Comparison of ENCODE assay signal across 23 cellular contexts in the genomic region with DNA sequence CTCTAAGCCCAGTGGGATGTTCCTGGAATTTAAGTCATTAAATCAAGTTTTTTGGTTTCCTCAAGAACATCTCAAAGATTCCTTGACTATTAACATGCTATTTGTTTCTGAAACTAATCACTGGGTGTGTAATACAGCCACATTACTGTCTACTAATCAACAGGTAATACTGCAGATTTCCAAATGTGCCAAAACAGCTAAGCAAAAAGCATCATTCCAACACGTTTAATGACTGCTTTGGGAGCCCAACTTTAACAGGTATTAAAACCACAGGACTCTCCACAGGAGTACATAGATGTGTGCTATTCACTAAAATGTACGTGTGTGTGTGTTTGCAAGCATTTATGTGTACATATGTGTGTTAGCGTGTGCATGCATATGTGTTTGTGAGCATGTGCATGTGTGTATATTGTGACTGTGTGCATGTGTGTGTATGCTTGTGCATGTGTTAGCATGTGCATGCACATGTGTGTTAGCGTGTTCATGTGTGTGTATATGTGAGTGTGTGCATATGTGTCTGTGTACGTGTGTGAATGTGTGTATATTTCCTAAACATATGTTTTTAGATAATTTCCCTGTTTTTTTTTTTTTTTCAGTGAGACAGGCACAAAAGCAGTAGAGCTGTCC.
A peak's percentile ranks its signal among the peaks of the same experiment; 100 is the strongest.
DNase-seq lines count a peak whose midpoint lies in the region; ATAC-seq, FAIRE-seq and TF ChIP-seq lines count a peak whose summit lies in the region.
"Had no signal": no experiment of that assay in that cellular context is flagged by ENCODE, and none has a peak within 500 bp of the region (broad histone marks: within the 10 kb centered on the region; RNA-seq: fewer than 3 reads in every experiment).

No MANE protein-coding gene starts in this region.

- peak overlapping the region; percentile 38 for H2BK20ac ChIP-seq in H1 (ENCODE audit: low read length)

- no peak overlapping the region for H3K4me3 Mint-ChIP-seq in activated T-cell treated with anti-CD3 and anti-CD28 coated beads, Interleukin-2, amount 50 U/mL, for 4 hours
- H3K4me3 Mint-ChIP-seq: CD4-positive, CD25-positive, alpha-beta regulatory T cell had no signal

- H4K8ac ChIP-seq in H1 (ENCODE audit: extremely low read depth, insufficient read depth, low read length), result no peak overlapping the region

- H3K36me3 ChIP-seq in H1 (ENCODE audit: control insufficient read depth in 2 of 4, insufficient read depth in 4 of 4, low read length in 3 of 4) (peaks cover 0 to 15% (median 3%) of the 10 kb centered on the region in 4 experiments; a peak in 4 of 8 replicates), neutrophil (no peaks in the 10 kb centered on the region), prostate gland (no peaks in the 10 kb centered on the region)
- H3K36me3 ChIP-seq: MG63, SJSA1 had no signal

- 25% methylated on average over 5 of the region's 5 CpGs for WGBS in A549 (ENCODE audit: missing lambda C conversion rate)
- 84% methylated on average over 5 of the region's 5 CpGs; no CpG with 5 or more reads in 1 of the 2 experiments for WGBS in H1 (ENCODE audit: extremely low coverage in 1 of 2, insufficient coverage in 1 of 2, insufficient read length in 1 of 2, insufficient replicate concordance in 2 of 2, low coverage in 1 of 2, low lambda C conversion rate in 2 of 2, missing lambda C conversion rate in 1 of 2), 2 experiments
- 79% methylated on average over 5 of the region's 5 CpGs for whole genome bisulfite sequencing in prostate gland

- peak overlapping the region; percentile 98 for H2AK5ac ChIP-seq in H1 (ENCODE audit: low read depth, low read length)

- DNase-seq in A549 (ENCODE audit: low read depth in 1 of 2, low spot score in 1 of 2), result no peak
- DNase-seq in HTR-8/SVneo (ENCODE audit: insufficient read length, low spot score), result no peak
- DNase-seq in H1 (ENCODE audit: low read depth in 1 of 2, low spot score in 2 of 2), result no peak
- no peak for DNase-seq in KBM-7
- no peak for DNase-seq in cortex of kidney (lab: John Stamatoyannopoulos, UW)
- DNase-seq in activated T-cell treated with anti-CD3 and anti-CD28 coated beads, Interleukin-2, amount 50 U/mL, for 4 hours, result no peak
- no peak for DNase-seq in prostate gland (ENCODE audit: low spot score)
- DNase-seq: 8988T; CD4-positive, CD25-positive, alpha-beta regulatory T cell; COR-L47; GOT3; HCEC 1CT; KG1; MG63; NCI-H2029; NCI-H446 treated with DMSO at 0.1 percent for 48 hours; NCI-H526; PC-9; RPMI8226 had no signal

- no peak overlapping the region for H3K14ac ChIP-seq in H1 (ENCODE audit: insufficient read length)

- peak overlapping the region; percentile 87 for H3K4ac ChIP-seq in H1 (replicated peaks; ENCODE audit: insufficient read length, low read depth, low read length)

- no peaks in the 10 kb centered on the region for H3K9me3 Mint-ChIP-seq in activated T-cell treated with anti-CD3 and anti-CD28 coated beads, Interleukin-2, amount 50 U/mL, for 4 hours

- peak overlapping the region; percentile 94; the same call in 1 of the 2 replicates for H2BK12ac ChIP-seq in H1 (ENCODE audit: low read depth, low read length)

- in situ Hi-C loops in KBM-7 (cut with MboI; ENCODE audit: low pct_unique_long_range_greater_than_20kb, low sequenced_read_pairs), result no loop called here

- H2BK120ac ChIP-seq in H1 (replicated peaks; ENCODE audit: low read depth, low read length), result peak overlapping the region; percentile 60

- H3K9me3 ChIP-seq in A549, result no peaks in the 10 kb centered on the region
- no peaks in the 10 kb centered on the region; a peak in 1 of 4 replicates for H3K9me3 ChIP-seq in H1 (ENCODE audit: insufficient read depth in 2 of 2, low read depth in 1 of 2, low read length in 1 of 2)
- no peaks in the 10 kb centered on the region for H3K9me3 ChIP-seq in neutrophil
- no peaks in the 10 kb centered on the region for H3K9me3 ChIP-seq in prostate gland
- H3K9me3 ChIP-seq: BLaER1, MG63, SJSA1 had no signal

- H3K27me3 Mint-ChIP-seq in activated T-cell treated with anti-CD3 and anti-CD28 coated beads, Interleukin-2, amount 50 U/mL, for 4 hours (ENCODE audit: low read depth), result no peaks in the 10 kb centered on the region

- H3K79me1 ChIP-seq in H1 (ENCODE audit: low read depth, low read length), result peaks cover 14% of the 10 kb centered on the region

- intact Hi-C loops in prostate gland (cut with DNase I), result no loop called here

- no peaks in the 10 kb centered on the region for H3K36me3 Mint-ChIP-seq in activated T-cell treated with anti-CD3 and anti-CD28 coated beads, Interleukin-2, amount 50 U/mL, for 4 hours (ENCODE audit: insufficient read depth)
- H3K36me3 Mint-ChIP-seq: CD4-positive, CD25-positive, alpha-beta regulatory T cell had no signal

- FAIRE-seq in A549 (lab: Jason Lieb, UNC), result peak; percentile 32
- FAIRE-seq in HTR-8/SVneo (lab: Jason Lieb, UNC), result peak; percentile 93
- FAIRE-seq in H1 (lab: Jason Lieb, UNC), result no peak

- H3K9ac ChIP-seq in H1 (replicated peaks in 1 of 4; ENCODE audit: extremely low read depth in 1 of 4, low read depth in 3 of 4, low read length in 3 of 4), result no peak overlapping the region
- H3K9ac ChIP-seq: BLaER1 had no signal

- TF ChIP-seq POLR2A in A549 (IDR thresholded peaks at IDR 0.05; ENCODE audit: low read length) (no peak), H1 (IDR thresholded peaks at IDR 0.05; ENCODE audit: control extremely low read depth in 1 of 2, low read depth in 2 of 2, low read length in 2 of 2) (no peak), prostate gland (IDR thresholded peaks at IDR 0.05) (no peak)

- peaks cover 3% of the 10 kb centered on the region for H3K23me2 ChIP-seq in H1 (ENCODE audit: low read depth, low read length)

- POLR2A ChIA-PET in A549 (lab: Yijun Ruan, JAX) (interaction anchor here (0.6 kb wide), 1 partner anchor 24 kb away, joined by 5 read pairs; no protein-coding TSS in a partner anchor), H1 (lab: Charles Lee; ENCODE audit: partially characterized antibody) (interaction anchor here (2.3 kb wide), 1 partner anchor 77 kb away, joined by 9 read pairs; no protein-coding TSS in a partner anchor)

- 0 out of 2 replicates have a peak overlapping the region, but pooled peaks have one; percentile 44 for H3K18ac ChIP-seq in H1 (ENCODE audit: extremely low read depth, low read length)

- H4K20me1 ChIP-seq in H1 (replicated peaks in 1 of 2; ENCODE audit: control insufficient read depth in 1 of 2, insufficient read depth in 2 of 2, low read length in 2 of 2), result peaks cover 17 to 24% of the 10 kb centered on the region in 2 experiments

- TF ChIP-seq EP300 in A549 (IDR thresholded peaks at IDR 0.05), result no peak
- no peak for TF ChIP-seq EP300 in H1 (IDR thresholded peaks at IDR 0.05; ENCODE audit: borderline replicate concordance in 1 of 2, low read depth in 2 of 2, low read length in 2 of 2)

- no peak for TF ChIP-seq RAD21 in A549 (conservative IDR thresholded peaks at IDR 0.05 in 1 of 2, IDR thresholded peaks at IDR 0.05 in 1 of 2)
- no peak for TF ChIP-seq RAD21 in H1 (IDR thresholded peaks at IDR 0.05 in 1 of 2, conservative IDR thresholded peaks at IDR 0.05 in 1 of 2; ENCODE audit: low read depth in 2 of 2, low read length in 2 of 2)

- no peaks in the 10 kb centered on the region for H3K4me1 Mint-ChIP-seq in activated T-cell treated with anti-CD3 and anti-CD28 coated beads, Interleukin-2, amount 50 U/mL, for 4 hours (ENCODE audit: low read depth)
- H3K4me1 Mint-ChIP-seq: CD4-positive, CD25-positive, alpha-beta regulatory T cell had no signal

- no peaks in the 10 kb centered on the region; a peak in 2 of 7 replicates for H3K27me3 ChIP-seq in H1 (replicated peaks in 1 of 4; ENCODE audit: control insufficient read depth in 3 of 4, extremely low read depth in 1 of 4, insufficient read depth in 3 of 4, low read length in 3 of 4)
- H3K27me3 ChIP-seq in neutrophil, result no peaks in the 10 kb centered on the region
- H3K27me3 ChIP-seq in prostate gland (replicated peaks; ENCODE audit: insufficient read depth), result no peaks in the 10 kb centered on the region
- H3K27me3 ChIP-seq: BLaER1, MG63, SJSA1 had no signal

- no peak overlapping the region for H3K27ac ChIP-seq in A549
- H3K27ac ChIP-seq in H1 (ENCODE audit: low read depth, low read length), result no peak overlapping the region
- H3K27ac ChIP-seq in neutrophil, result peak overlapping the region; percentile 68
- H3K27ac ChIP-seq in prostate gland, result no peak overlapping the region
- H3K27ac ChIP-seq: BLaER1, HL-60, PC-9, SJSA1 had no signal

- H3K4me3 ChIP-seq in A549 (no peak overlapping the region), H1 (ENCODE audit: extremely low read depth in 1 of 4, insufficient read depth in 2 of 4, low read depth in 3 of 4, low read length in 4 of 4) (no peak overlapping the region), neutrophil (ENCODE audit: low read depth in 1 of 2, low read length in 1 of 2) (no peak overlapping the region), prostate gland (no peak overlapping the region)
- H3K4me3 ChIP-seq: BLaER1, MG63, PC-9, SJSA1 had no signal

- H3K4me1 ChIP-seq in A549 (no peaks in the 10 kb centered on the region), H1 (replicated peaks in 1 of 4; ENCODE audit: control insufficient read depth in 3 of 4, insufficient read depth in 4 of 4, low read length in 3 of 4) (peaks cover 22 to 58% (median 56%) of the 10 kb centered on the region in 4 experiments), neutrophil (ENCODE audit: control insufficient read depth in 1 of 2, insufficient read depth in 1 of 2, low read depth in 1 of 2, low read length in 1 of 2) (peaks cover 36 to 38% of the 10 kb centered on the region in 2 experiments), prostate gland (replicated peaks) (no peaks in the 10 kb centered on the region)
- H3K4me1 ChIP-seq: SJSA1 had no signal

- ATAC-seq in A549, result no peak
- ATAC-seq in activated T-cell treated with anti-CD3 and anti-CD28 coated beads, Interleukin-2, amount 50 U/mL, for 4 hours, result no peak

- H3K4me2 ChIP-seq in A549, result no peak overlapping the region
- H3K4me2 ChIP-seq in H1 (ENCODE audit: insufficient read depth in 1 of 2, low read depth in 2 of 2, low read length in 2 of 2), result peak overlapping the region; percentile 2 to 14; a peak in 1 of 4 replicates
- H3K4me2 ChIP-seq: BLaER1, PC-9 had no signal

- H4K5ac ChIP-seq in H1 (ENCODE audit: insufficient read length, low read depth, low read length), result no peak overlapping the region

- no peak for TF ChIP-seq CTCF in A549 (IDR thresholded peaks at IDR 0.05)
- TF ChIP-seq CTCF in H1 (IDR thresholded peaks at IDR 0.05; ENCODE audit: control extremely low read depth in 1 of 3, insufficient read depth in 1 of 3, low read depth in 1 of 3, low read length in 3 of 3), result no peak
- TF ChIP-seq CTCF in neutrophil (IDR thresholded peaks at IDR 0.05), result no peak
- TF ChIP-seq CTCF in prostate gland (IDR thresholded peaks at IDR 0.05), result no peak

- H2AFZ ChIP-seq in H1 (ENCODE audit: low read length), result no peak overlapping the region
- H2AFZ ChIP-seq: PC-9 had no signal

- H2BK15ac ChIP-seq in H1 (ENCODE audit: low read length), result peak overlapping the region; percentile 83

- H3K23ac ChIP-seq in H1 (ENCODE audit: insufficient read length), result no peak overlapping the region

- H3K79me2 ChIP-seq in H1 (ENCODE audit: control insufficient read depth in 1 of 2, insufficient read depth in 2 of 2, low read length in 2 of 2), result peaks cover 7 to 85% of the 10 kb centered on the region in 2 experiments

- CTCF ChIA-PET in A549 (lab: Yijun Ruan, JAX), result interaction anchor here (0.6 to 1.7 kb wide), 2 partner anchors 10 to 523 kb away, joined by 3 read pairs; no protein-coding TSS in a partner anchor
- CTCF ChIA-PET in H1 (lab: Charles Lee; ENCODE audit: partially characterized antibody), result interaction anchor here (0.7 to 1.5 kb wide), 7 partner anchors 12 to 131 kb away, joined by 3 to 4 read pairs (median 3); no protein-coding TSS in a partner anchor

- peak overlapping the region; percentile 91 for H4K91ac ChIP-seq in H1 (replicated peaks; ENCODE audit: insufficient read length, low read length)

- no peak overlapping the region for H3K56ac ChIP-seq in H1 (replicated peaks; ENCODE audit: insufficient read length, low read depth, low read length)

- H2BK5ac ChIP-seq in H1 (ENCODE audit: low read depth, low read length), result peak overlapping the region; percentile 35; the same call in 1 of the 2 replicates
